ENCODE assay signal across 8 cellular contexts in the genomic region with DNA sequence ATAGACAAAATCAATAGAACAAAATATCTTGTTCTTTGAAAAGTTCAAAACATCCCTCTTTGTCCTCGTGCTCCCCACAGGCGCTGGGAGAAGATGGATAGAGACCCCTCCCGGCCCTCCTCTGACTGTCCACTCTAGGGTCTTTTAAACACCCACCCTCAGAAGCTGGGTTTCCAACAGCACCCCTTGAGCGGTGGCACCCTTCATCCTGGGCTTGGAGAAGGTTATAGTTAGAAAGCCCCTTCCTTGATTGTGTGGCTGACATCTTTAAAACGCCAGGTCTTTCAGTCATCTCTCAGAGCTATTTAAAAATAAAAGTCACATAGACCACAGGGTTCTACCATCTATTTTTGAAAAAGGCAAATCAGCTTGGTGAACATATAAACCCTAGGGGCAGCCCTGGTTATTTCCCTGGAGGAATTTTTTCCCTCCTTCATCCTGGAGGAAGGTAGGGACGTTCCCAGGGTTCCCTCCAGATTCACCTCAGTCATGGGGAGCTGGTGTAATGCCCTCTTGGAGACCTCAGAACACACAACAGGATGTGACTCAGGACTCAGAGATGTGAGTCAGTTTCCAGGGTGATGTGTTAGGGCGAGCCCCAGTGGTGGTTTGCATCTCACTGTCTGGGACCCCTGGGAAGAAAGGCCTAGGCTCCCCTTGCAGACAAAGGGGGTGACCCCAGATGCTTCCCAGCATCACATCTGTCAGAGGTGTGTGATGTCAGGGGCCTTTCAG.
DNase-seq lines count a peak whose midpoint lies in the region; ATAC-seq and TF ChIP-seq lines count a peak whose summit lies in the region.

No MANE protein-coding gene starts in this region.

- H3K4me1 ChIP-seq in Karpas-422 (ENCODE audit: low read length): peaks cover 31% of the 10 kb centered on the region

- DNase-seq in Karpas-422: peak; percentile 58
- peak; percentile 85 for DNase-seq in activated CD8-positive, alpha-beta memory T cell treated with anti-CD3 and anti-CD28 coated beads, Interleukin-2, amount 10 ng/mL, durations not matched to agents 7 days and 5 days
- DNase-seq in fibroblast of mammary gland (ENCODE audit: low read depth): peak; percentile 99
- DNase-seq in stimulated activated CD4-positive, alpha-beta T cell treated with anti-CD3 and anti-CD28 coated beads, Interleukin-1b, Interleukin-23, amount 100 ng/mL, for 48 hours: peak; percentile 80
- DNase-seq in superior temporal gyrus (ENCODE audit: extremely low spot score): no peak
- no peak for DNase-seq in NCI-H1930 (lab: John Stamatoyannopoulos, UW)
- no peak for DNase-seq in NCI-H82 treated with DMSO at 0.1 percent for 48 hours (lab: John Stamatoyannopoulos, UW; ENCODE audit: unreplicated experiment)

- H3K27ac Mint-ChIP-seq in activated CD8-positive, alpha-beta memory T cell treated with anti-CD3 and anti-CD28 coated beads, Interleukin-2, amount 10 ng/mL, durations not matched to agents 7 days and 5 days: peak overlapping the region; percentile 84

- H3K36me3 Mint-ChIP-seq in activated CD8-positive, alpha-beta memory T cell treated with anti-CD3 and anti-CD28 coated beads, Interleukin-2, amount 10 ng/mL, durations not matched to agents 7 days and 5 days: peaks cover 34% of the 10 kb centered on the region

- peak overlapping the region; percentile 41 for H3K27ac ChIP-seq in Karpas-422 (ENCODE audit: low read length)

- 0 out of 2 replicates have a peak, but pooled peaks cover 4% of the 10 kb centered on the region for H3K79me2 ChIP-seq in Karpas-422 (ENCODE audit: low read length)

- CTCF ChIA-PET in activated CD8-positive, alpha-beta memory T cell treated with anti-CD3 and anti-CD28 coated beads, Interleukin-2, amount 10 ng/mL, durations not matched to agents 7 days and 5 days (lab: Charles Lee): interaction anchor here (0.9 to 2.4 kb wide), 9 partner anchors 17 to 716 kb away, joined by 3 to 16 read pairs (median 4); no protein-coding TSS in a partner anchor

- peak overlapping the region; percentile 39 for H3K4me2 ChIP-seq in Karpas-422 (ENCODE audit: low read depth, low read length, poor library complexity, severe bottlenecking)

- no peaks in the 10 kb centered on the region for H3K27me3 ChIP-seq in Karpas-422 (ENCODE audit: low read length)

- H4K20me1 ChIP-seq in Karpas-422 (ENCODE audit: insufficient read depth, low read depth, low read length): no peaks in the 10 kb centered on the region

- H3K4me3 Mint-ChIP-seq in activated CD8-positive, alpha-beta memory T cell treated with anti-CD3 and anti-CD28 coated beads, Interleukin-2, amount 10 ng/mL, durations not matched to agents 7 days and 5 days: no peak overlapping the region

- no peak overlapping the region for H2AFZ ChIP-seq in Karpas-422 (ENCODE audit: low read length)

- no peaks in the 10 kb centered on the region for H3K9me3 ChIP-seq in Karpas-422 (ENCODE audit: low read length)

- peak; percentile 64 for ATAC-seq in GM18520 (IDR thresholded peaks at IDR 0.05; ENCODE audit: unreplicated experiment)
- ATAC-seq in activated CD8-positive, alpha-beta memory T cell treated with anti-CD3 and anti-CD28 coated beads, Interleukin-2, amount 10 ng/mL, durations not matched to agents 7 days and 5 days: peak; percentile 89

- H3K27me3 Mint-ChIP-seq in activated CD8-positive, alpha-beta memory T cell treated with anti-CD3 and anti-CD28 coated beads, Interleukin-2, amount 10 ng/mL, durations not matched to agents 7 days and 5 days: no peaks in the 10 kb centered on the region

- H3K4me1 Mint-ChIP-seq in activated CD8-positive, alpha-beta memory T cell treated with anti-CD3 and anti-CD28 coated beads, Interleukin-2, amount 10 ng/mL, durations not matched to agents 7 days and 5 days: peaks cover 75% of the 10 kb centered on the region

- peak overlapping the region; percentile 21; the same call in 1 of the 2 replicates for H3K4me3 ChIP-seq in Karpas-422 (ENCODE audit: low read length)
- H3K4me3 ChIP-seq in fibroblast of mammary gland (ENCODE audit: control insufficient read depth, low read depth, low read length): no peak overlapping the region

- H3K9me3 Mint-ChIP-seq in activated CD8-positive, alpha-beta memory T cell treated with anti-CD3 and anti-CD28 coated beads, Interleukin-2, amount 10 ng/mL, durations not matched to agents 7 days and 5 days (ENCODE audit: low read depth): peaks cover 5% of the 10 kb centered on the region

- H3K9ac ChIP-seq in Karpas-422 (ENCODE audit: low read length): no peak overlapping the region

- TF ChIP-seq CTCF in fibroblast of mammary gland (conservative IDR thresholded peaks at IDR 0.05; ENCODE audit: control insufficient read depth, insufficient read depth, low read depth, low read length): no peak

- no peaks in the 10 kb centered on the region for H3K36me3 ChIP-seq in Karpas-422 (ENCODE audit: insufficient read depth, low read length)

- H3K9me2 ChIP-seq in Karpas-422 (replicated peaks; ENCODE audit: insufficient read depth, low read length): no peaks in the 10 kb centered on the region

Comparison
In these comparisons a context has a peak if more than half of its experiments do, and no peak if none do; other contexts are left out.
1. DNase-seq: peak in Karpas-422 (single experiment), activated CD8-positive, alpha-beta memory T cell treated with anti-CD3 and anti-CD28 coated beads, Interleukin-2, amount 10 ng/mL, durations not matched to agents 7 days and 5 days (single experiment), fibroblast of mammary gland (single experiment) and stimulated activated CD4-positive, alpha-beta T cell treated with anti-CD3 and anti-CD28 coated beads, Interleukin-1b, Interleukin-23, amount 100 ng/mL, for 48 hours (single experiment); none in superior temporal gyrus (single experiment), NCI-H1930 (0 of 2) and NCI-H82 treated with DMSO at 0.1 percent for 48 hours (single experiment).